1 cellular context compared by ENCODE assay signal in the genomic region with DNA sequence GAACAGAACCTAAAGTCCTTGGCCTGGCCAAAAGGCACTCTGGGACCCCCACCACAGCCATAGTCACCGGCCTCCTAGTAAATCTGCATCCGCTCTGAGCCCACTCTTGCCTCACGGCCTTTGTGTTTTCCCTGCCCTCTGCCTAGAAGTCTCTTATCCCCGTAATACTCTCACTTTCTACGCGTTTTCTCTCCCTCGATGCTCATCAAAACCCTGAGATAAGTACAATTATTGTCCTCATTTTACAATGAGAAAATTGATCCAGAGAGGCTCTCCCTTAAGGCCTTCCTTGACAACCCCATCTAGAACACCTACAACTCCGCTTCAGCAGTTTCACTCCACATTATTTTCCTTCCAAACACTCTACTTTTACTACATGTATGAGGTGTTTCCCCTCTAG.
TF ChIP-seq lines count a peak whose summit lies in the region.

No MANE protein-coding gene starts in this region.

TF ChIP-seq in K562, 482 proteins besides CTCF, POLR2A, EP300 and RAD21:
- no peak for TF ChIP-seq ZNF778 (CRISPR knock-in tag; IDR thresholded peaks at IDR 0.05)
- no peak for TF ChIP-seq SNIP1 (IDR thresholded peaks at IDR 0.05; ENCODE audit: low read depth)
- no peak for TF ChIP-seq ATF4 (CRISPR knock-in tag; IDR thresholded peaks at IDR 0.05)
- no peak for TF ChIP-seq NR2C1 (IDR thresholded peaks at IDR 0.05)
- TF ChIP-seq NR2C1 (tag; IDR thresholded peaks at IDR 0.05) = no peak
- TF ChIP-seq STAG1 (CRISPR knock-in tag; IDR thresholded peaks at IDR 0.05; ENCODE audit: borderline replicate concordance) = no peak
- no peak for TF ChIP-seq ZNF318 (IDR thresholded peaks at IDR 0.05; ENCODE audit: borderline replicate concordance in 1 of 2, low read depth in 1 of 2)
- no peak for TF ChIP-seq MTA3 (IDR thresholded peaks at IDR 0.05; ENCODE audit: borderline replicate concordance)
- no peak for TF ChIP-seq ZNF184 (CRISPR knock-in tag; IDR thresholded peaks at IDR 0.05)
- no peak for TF ChIP-seq ARID1B (IDR thresholded peaks at IDR 0.05)
